In genomic region chr4:61517144-61517543, GRCh38 we compare ENCODE assay signal across 1 cellular context.
TF ChIP-seq lines count a peak whose summit lies in the region.

No MANE protein-coding gene starts in this region.

TF ChIP-seq in WTC11, 78 proteins besides CTCF, POLR2A, EP300 and RAD21 (continued from another document):
- TF ChIP-seq, protein P1, sequence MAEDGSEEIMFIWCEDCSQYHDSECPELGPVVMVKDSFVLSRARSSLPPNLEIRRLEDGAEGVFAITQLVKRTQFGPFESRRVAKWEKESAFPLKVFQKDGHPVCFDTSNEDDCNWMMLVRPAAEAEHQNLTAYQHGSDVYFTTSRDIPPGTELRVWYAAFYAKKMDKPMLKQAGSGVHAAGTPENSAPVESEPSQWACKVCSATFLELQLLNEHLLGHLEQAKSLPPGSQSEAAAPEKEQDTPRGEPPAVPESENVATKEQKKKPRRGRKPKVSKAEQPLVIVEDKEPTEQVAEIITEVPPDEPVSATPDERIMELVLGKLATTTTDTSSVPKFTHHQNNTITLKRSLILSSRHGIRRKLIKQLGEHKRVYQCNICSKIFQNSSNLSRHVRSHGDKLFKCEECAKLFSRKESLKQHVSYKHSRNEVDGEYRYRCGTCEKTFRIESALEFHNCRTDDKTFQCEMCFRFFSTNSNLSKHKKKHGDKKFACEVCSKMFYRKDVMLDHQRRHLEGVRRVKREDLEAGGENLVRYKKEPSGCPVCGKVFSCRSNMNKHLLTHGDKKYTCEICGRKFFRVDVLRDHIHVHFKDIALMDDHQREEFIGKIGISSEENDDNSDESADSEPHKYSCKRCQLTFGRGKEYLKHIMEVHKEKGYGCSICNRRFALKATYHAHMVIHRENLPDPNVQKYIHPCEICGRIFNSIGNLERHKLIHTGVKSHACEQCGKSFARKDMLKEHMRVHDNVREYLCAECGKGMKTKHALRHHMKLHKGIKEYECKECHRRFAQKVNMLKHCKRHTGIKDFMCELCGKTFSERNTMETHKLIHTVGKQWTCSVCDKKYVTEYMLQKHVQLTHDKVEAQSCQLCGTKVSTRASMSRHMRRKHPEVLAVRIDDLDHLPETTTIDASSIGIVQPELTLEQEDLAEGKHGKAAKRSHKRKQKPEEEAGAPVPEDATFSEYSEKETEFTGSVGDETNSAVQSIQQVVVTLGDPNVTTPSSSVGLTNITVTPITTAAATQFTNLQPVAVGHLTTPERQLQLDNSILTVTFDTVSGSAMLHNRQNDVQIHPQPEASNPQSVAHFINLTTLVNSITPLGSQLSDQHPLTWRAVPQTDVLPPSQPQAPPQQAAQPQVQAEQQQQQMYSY (CRISPR knock-in tag; IDR thresholded peaks at IDR 0.05): no peak
- TF ChIP-seq ELF4 (CRISPR knock-in tag; IDR thresholded peaks at IDR 0.05; ENCODE audit: low read depth) (no peak), KAT7 (CRISPR knock-in tag; IDR thresholded peaks at IDR 0.05; ENCODE audit: borderline replicate concordance) (no peak), NR2C2 (CRISPR knock-in tag; IDR thresholded peaks at IDR 0.05) (no peak), RELA (CRISPR knock-in tag; IDR thresholded peaks at IDR 0.05; ENCODE audit: borderline replicate concordance) (no peak), ZNF512 (CRISPR knock-in tag; IDR thresholded peaks at IDR 0.05; ENCODE audit: borderline replicate concordance) (no peak), ZNF416 (CRISPR knock-in tag; IDR thresholded peaks at IDR 0.05) (no peak), GTF2I (CRISPR knock-in tag; conservative IDR thresholded peaks at IDR 0.05) (no peak), E2F1 (CRISPR knock-in tag; IDR thresholded peaks at IDR 0.05) (no peak), CDX4 (CRISPR knock-in tag; IDR thresholded peaks at IDR 0.05; ENCODE audit: borderline replicate concordance) (no peak), GRHL2 (CRISPR knock-in tag; IDR thresholded peaks at IDR 0.05; ENCODE audit: insufficient replicate concordance, severe bottlenecking) (no peak), FOXJ3 (CRISPR knock-in tag; IDR thresholded peaks at IDR 0.05; ENCODE audit: borderline replicate concordance) (no peak), ZNF532 (CRISPR knock-in tag; IDR thresholded peaks at IDR 0.05; ENCODE audit: borderline replicate concordance) (0 out of 2 replicates have a peak, but pooled peaks have one; percentile 28), SMAD3 (CRISPR knock-in tag; IDR thresholded peaks at IDR 0.05; ENCODE audit: borderline replicate concordance) (no peak), ZNF671 (CRISPR knock-in tag; IDR thresholded peaks at IDR 0.05) (no peak), JAZF1 (CRISPR knock-in tag; IDR thresholded peaks at IDR 0.05) (no peak), ATF6 (CRISPR knock-in tag; IDR thresholded peaks at IDR 0.05) (no peak), NFATC4 (CRISPR knock-in tag; IDR thresholded peaks at IDR 0.05) (no peak), OVOL2 (CRISPR knock-in tag; IDR thresholded peaks at IDR 0.05; ENCODE audit: borderline replicate concordance) (no peak), NFE2L1 (CRISPR knock-in tag; IDR thresholded peaks at IDR 0.05) (no peak), PRRX2 (CRISPR knock-in tag; IDR thresholded peaks at IDR 0.05) (no peak), NR3C1 (CRISPR knock-in tag; conservative IDR thresholded peaks at IDR 0.05; ENCODE audit: low read depth) (0 out of 2 replicates have a peak, but pooled peaks have one; percentile 34), MYBL2 (CRISPR knock-in tag; IDR thresholded peaks at IDR 0.05) (no peak), EMX1 (CRISPR knock-in tag; IDR thresholded peaks at IDR 0.05) (no peak), JUN (CRISPR knock-in tag; IDR thresholded peaks at IDR 0.05) (no peak), ZMAT4 (CRISPR knock-in tag; IDR thresholded peaks at IDR 0.05) (no peak), ZNF423 (CRISPR knock-in tag; IDR thresholded peaks at IDR 0.05) (peak; percentile 100)
- TF ChIP-seq, protein P2, sequence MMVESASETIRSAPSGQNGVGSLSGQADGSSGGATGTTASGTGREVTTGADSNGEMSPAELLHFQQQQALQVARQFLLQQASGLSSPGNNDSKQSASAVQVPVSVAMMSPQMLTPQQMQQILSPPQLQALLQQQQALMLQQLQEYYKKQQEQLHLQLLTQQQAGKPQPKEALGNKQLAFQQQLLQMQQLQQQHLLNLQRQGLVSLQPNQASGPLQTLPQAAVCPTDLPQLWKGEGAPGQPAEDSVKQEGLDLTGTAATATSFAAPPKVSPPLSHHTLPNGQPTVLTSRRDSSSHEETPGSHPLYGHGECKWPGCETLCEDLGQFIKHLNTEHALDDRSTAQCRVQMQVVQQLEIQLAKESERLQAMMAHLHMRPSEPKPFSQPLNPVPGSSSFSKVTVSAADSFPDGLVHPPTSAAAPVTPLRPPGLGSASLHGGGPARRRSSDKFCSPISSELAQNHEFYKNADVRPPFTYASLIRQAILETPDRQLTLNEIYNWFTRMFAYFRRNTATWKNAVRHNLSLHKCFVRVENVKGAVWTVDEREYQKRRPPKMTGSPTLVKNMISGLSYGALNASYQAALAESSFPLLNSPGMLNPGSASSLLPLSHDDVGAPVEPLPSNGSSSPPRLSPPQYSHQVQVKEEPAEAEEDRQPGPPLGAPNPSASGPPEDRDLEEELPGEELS (CRISPR knock-in tag; IDR thresholded peaks at IDR 0.05): peak; percentile 33; the same call in 1 of the 2 replicates
- TF ChIP-seq, protein P3, sequence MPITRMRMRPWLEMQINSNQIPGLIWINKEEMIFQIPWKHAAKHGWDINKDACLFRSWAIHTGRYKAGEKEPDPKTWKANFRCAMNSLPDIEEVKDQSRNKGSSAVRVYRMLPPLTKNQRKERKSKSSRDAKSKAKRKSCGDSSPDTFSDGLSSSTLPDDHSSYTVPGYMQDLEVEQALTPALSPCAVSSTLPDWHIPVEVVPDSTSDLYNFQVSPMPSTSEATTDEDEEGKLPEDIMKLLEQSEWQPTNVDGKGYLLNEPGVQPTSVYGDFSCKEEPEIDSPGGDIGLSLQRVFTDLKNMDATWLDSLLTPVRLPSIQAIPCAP (CRISPR knock-in tag; IDR thresholded peaks at IDR 0.05): no peak
- TF ChIP-seq, protein P4, sequence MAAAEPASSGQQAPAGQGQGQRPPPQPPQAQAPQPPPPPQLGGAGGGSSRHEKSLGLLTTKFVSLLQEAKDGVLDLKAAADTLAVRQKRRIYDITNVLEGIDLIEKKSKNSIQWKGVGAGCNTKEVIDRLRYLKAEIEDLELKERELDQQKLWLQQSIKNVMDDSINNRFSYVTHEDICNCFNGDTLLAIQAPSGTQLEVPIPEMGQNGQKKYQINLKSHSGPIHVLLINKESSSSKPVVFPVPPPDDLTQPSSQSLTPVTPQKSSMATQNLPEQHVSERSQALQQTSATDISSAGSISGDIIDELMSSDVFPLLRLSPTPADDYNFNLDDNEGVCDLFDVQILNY (CRISPR knock-in tag; IDR thresholded peaks at IDR 0.05): no peak
TF ChIP-seq in WTC11: peak in this region for 17.
